In the genomic region with DNA sequence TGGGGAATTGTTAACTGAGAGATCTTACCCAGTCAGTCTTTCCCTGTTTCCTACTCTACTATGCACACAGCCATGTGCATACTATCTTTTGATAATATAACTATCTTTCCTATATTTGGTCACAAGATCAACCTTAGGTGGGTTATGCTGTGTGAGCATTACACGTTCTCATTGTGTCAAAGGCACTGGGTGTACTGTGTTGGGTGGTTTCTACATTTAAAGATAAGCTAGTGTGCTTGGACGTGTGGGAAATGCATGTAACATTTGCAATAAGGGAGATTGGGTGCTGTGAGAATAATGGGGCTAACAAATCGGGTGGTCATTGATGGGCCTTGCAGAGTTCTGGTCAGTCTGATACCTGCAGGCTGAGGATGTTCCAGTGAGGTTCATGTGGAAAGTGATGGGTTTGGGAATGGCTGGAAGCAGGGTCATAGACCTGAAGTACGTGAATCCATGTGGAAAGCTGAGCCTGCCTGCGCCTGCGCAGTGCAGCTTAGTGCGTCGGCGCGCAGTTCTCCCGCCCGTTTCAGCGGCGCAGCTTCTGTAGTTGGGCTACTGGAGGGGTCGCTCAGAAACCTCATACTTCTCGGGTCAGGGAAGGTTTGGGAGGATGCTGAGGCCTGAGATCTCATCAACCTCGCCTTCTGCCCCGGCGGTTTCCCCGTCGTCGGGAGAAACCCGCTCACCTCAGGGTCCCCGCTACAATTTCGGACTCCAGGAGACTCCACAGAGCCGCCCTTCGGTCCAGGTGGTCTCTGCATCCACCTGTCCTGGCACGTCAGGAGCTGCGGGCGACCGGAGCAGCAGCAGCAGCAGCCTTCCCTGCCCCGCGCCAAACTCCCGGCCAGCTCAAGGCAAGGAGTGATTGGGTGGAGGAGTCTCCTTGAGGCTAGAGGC, we compare ENCODE assay signal across 1 cellular context.
A peak's percentile ranks its signal among the peaks of the same experiment; 100 is the strongest.
TF ChIP-seq lines count a peak whose summit lies in the region.

A gene (plus strand): TSS at position 507 of the 897 bp plus-strand sequence. CDS start 104 bp downstream, at position 611.

TF ChIP-seq in K562, 482 proteins besides CTCF, POLR2A, EP300 and RAD21 (continued from another document and continues in another):
- TF ChIP-seq, protein P1, sequence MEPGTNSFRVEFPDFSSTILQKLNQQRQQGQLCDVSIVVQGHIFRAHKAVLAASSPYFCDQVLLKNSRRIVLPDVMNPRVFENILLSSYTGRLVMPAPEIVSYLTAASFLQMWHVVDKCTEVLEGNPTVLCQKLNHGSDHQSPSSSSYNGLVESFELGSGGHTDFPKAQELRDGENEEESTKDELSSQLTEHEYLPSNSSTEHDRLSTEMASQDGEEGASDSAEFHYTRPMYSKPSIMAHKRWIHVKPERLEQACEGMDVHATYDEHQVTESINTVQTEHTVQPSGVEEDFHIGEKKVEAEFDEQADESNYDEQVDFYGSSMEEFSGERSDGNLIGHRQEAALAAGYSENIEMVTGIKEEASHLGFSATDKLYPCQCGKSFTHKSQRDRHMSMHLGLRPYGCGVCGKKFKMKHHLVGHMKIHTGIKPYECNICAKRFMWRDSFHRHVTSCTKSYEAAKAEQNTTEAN (CRISPR knock-in tag; IDR thresholded peaks at IDR 0.05): no peak
- no peak for TF ChIP-seq YY1 (IDR thresholded peaks at IDR 0.05; ENCODE audit: borderline replicate concordance in 1 of 3, control insufficient read depth in 1 of 3, extremely low read depth in 1 of 3, insufficient read depth in 3 of 3, insufficient read length in 1 of 3, insufficient replicate concordance in 2 of 3, low read depth in 1 of 3, low read length in 2 of 3)
- TF ChIP-seq, protein P2, sequence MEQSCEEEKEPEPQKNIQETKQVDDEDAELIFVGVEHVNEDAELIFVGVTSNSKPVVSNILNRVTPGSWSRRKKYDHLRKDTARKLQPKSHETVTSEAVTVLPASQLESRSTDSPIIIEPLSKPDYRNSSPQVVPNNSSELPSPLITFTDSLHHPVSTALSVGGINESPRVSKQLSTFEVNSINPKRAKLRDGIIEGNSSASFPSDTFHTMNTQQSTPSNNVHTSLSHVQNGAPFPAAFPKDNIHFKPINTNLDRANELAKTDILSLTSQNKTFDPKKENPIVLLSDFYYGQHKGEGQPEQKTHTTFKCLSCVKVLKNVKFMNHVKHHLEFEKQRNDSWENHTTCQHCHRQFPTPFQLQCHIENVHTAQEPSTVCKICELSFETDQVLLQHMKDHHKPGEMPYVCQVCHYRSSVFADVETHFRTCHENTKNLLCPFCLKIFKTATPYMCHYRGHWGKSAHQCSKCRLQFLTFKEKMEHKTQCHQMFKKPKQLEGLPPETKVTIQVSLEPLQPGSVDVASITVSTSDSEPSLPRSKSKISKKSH (CRISPR knock-in tag; IDR thresholded peaks at IDR 0.05): peak; percentile 52; the same call in 1 of the 2 replicates
- TF ChIP-seq CXXC5 (CRISPR knock-in tag; IDR thresholded peaks at IDR 0.05): peak; percentile 69
- no peak for TF ChIP-seq ZNF57 (CRISPR knock-in tag; IDR thresholded peaks at IDR 0.05)
- TF ChIP-seq NCOA4 (IDR thresholded peaks at IDR 0.05; ENCODE audit: partially characterized antibody): no peak
- TF ChIP-seq MYBL2 (IDR thresholded peaks at IDR 0.05; ENCODE audit: low read depth): no peak
- TF ChIP-seq MYBL2 (CRISPR knock-in tag; IDR thresholded peaks at IDR 0.05; ENCODE audit: borderline replicate concordance): no peak
- no peak for TF ChIP-seq LEF1 (IDR thresholded peaks at IDR 0.05)
- TF ChIP-seq ZSCAN32 (CRISPR knock-in tag; IDR thresholded peaks at IDR 0.05): 0 out of 2 replicates have a peak, but pooled peaks have one; percentile 51
- peak; percentile 66; the same call in 1 of the 2 replicates for TF ChIP-seq ZNF444 (CRISPR knock-in tag; IDR thresholded peaks at IDR 0.05)
- no peak for TF ChIP-seq GATA2 (CRISPR knock-in tag; IDR thresholded peaks at IDR 0.05)
- TF ChIP-seq ZNF707 (CRISPR knock-in tag; conservative IDR thresholded peaks at IDR 0.05): no peak
- TF ChIP-seq ZNF778 (CRISPR knock-in tag; IDR thresholded peaks at IDR 0.05): no peak
- TF ChIP-seq, protein P3, sequence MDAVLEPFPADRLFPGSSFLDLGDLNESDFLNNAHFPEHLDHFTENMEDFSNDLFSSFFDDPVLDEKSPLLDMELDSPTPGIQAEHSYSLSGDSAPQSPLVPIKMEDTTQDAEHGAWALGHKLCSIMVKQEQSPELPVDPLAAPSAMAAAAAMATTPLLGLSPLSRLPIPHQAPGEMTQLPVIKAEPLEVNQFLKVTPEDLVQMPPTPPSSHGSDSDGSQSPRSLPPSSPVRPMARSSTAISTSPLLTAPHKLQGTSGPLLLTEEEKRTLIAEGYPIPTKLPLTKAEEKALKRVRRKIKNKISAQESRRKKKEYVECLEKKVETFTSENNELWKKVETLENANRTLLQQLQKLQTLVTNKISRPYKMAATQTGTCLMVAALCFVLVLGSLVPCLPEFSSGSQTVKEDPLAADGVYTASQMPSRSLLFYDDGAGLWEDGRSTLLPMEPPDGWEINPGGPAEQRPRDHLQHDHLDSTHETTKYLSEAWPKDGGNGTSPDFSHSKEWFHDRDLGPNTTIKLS (IDR thresholded peaks at IDR 0.05; ENCODE audit: borderline replicate concordance, low read depth): no peak
- TF ChIP-seq RNF2 (IDR thresholded peaks at IDR 0.05): 0 out of 2 replicates have a peak, but pooled peaks have one; percentile 25
- no peak for TF ChIP-seq ARID1B (IDR thresholded peaks at IDR 0.05)
- TF ChIP-seq, protein P4, sequence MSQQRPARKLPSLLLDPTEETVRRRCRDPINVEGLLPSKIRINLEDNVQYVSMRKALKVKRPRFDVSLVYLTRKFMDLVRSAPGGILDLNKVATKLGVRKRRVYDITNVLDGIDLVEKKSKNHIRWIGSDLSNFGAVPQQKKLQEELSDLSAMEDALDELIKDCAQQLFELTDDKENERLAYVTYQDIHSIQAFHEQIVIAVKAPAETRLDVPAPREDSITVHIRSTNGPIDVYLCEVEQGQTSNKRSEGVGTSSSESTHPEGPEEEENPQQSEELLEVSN (IDR thresholded peaks at IDR 0.05; ENCODE audit: borderline replicate concordance in 1 of 2, extremely low read depth in 1 of 2, insufficient read depth in 1 of 2, insufficient read length in 1 of 2, low read depth in 1 of 2, low read length in 1 of 2, poor library complexity in 1 of 2, severe bottlenecking in 1 of 2): peak; percentile 84 to 92
- no peak; the same call in none of the 2 replicates for TF ChIP-seq MAFF (IDR thresholded peaks at IDR 0.05; ENCODE audit: low read length)
- no peak for TF ChIP-seq ZNF311 (CRISPR knock-in tag; IDR thresholded peaks at IDR 0.05)
- peak; percentile 83 for TF ChIP-seq RFX7 (CRISPR knock-in tag; IDR thresholded peaks at IDR 0.05)
- TF ChIP-seq BRD4 (IDR thresholded peaks at IDR 0.05): no peak
- TF ChIP-seq FOXK1 (CRISPR knock-in tag; IDR thresholded peaks at IDR 0.05; ENCODE audit: borderline replicate concordance): no peak
- TF ChIP-seq ZBTB8A (IDR thresholded peaks at IDR 0.05; ENCODE audit: partially characterized antibody): no peak
- no peak for TF ChIP-seq BHLHE40 (IDR thresholded peaks at IDR 0.05; ENCODE audit: low read length)
- TF ChIP-seq RBM39 (optimal IDR thresholded peaks at IDR 0.05; ENCODE audit: low read depth, low read length): no peak
- TF ChIP-seq RBM25 (IDR thresholded peaks at IDR 0.05; ENCODE audit: low read depth, low read length, severe bottlenecking): no peak
- TF ChIP-seq, protein P5, sequence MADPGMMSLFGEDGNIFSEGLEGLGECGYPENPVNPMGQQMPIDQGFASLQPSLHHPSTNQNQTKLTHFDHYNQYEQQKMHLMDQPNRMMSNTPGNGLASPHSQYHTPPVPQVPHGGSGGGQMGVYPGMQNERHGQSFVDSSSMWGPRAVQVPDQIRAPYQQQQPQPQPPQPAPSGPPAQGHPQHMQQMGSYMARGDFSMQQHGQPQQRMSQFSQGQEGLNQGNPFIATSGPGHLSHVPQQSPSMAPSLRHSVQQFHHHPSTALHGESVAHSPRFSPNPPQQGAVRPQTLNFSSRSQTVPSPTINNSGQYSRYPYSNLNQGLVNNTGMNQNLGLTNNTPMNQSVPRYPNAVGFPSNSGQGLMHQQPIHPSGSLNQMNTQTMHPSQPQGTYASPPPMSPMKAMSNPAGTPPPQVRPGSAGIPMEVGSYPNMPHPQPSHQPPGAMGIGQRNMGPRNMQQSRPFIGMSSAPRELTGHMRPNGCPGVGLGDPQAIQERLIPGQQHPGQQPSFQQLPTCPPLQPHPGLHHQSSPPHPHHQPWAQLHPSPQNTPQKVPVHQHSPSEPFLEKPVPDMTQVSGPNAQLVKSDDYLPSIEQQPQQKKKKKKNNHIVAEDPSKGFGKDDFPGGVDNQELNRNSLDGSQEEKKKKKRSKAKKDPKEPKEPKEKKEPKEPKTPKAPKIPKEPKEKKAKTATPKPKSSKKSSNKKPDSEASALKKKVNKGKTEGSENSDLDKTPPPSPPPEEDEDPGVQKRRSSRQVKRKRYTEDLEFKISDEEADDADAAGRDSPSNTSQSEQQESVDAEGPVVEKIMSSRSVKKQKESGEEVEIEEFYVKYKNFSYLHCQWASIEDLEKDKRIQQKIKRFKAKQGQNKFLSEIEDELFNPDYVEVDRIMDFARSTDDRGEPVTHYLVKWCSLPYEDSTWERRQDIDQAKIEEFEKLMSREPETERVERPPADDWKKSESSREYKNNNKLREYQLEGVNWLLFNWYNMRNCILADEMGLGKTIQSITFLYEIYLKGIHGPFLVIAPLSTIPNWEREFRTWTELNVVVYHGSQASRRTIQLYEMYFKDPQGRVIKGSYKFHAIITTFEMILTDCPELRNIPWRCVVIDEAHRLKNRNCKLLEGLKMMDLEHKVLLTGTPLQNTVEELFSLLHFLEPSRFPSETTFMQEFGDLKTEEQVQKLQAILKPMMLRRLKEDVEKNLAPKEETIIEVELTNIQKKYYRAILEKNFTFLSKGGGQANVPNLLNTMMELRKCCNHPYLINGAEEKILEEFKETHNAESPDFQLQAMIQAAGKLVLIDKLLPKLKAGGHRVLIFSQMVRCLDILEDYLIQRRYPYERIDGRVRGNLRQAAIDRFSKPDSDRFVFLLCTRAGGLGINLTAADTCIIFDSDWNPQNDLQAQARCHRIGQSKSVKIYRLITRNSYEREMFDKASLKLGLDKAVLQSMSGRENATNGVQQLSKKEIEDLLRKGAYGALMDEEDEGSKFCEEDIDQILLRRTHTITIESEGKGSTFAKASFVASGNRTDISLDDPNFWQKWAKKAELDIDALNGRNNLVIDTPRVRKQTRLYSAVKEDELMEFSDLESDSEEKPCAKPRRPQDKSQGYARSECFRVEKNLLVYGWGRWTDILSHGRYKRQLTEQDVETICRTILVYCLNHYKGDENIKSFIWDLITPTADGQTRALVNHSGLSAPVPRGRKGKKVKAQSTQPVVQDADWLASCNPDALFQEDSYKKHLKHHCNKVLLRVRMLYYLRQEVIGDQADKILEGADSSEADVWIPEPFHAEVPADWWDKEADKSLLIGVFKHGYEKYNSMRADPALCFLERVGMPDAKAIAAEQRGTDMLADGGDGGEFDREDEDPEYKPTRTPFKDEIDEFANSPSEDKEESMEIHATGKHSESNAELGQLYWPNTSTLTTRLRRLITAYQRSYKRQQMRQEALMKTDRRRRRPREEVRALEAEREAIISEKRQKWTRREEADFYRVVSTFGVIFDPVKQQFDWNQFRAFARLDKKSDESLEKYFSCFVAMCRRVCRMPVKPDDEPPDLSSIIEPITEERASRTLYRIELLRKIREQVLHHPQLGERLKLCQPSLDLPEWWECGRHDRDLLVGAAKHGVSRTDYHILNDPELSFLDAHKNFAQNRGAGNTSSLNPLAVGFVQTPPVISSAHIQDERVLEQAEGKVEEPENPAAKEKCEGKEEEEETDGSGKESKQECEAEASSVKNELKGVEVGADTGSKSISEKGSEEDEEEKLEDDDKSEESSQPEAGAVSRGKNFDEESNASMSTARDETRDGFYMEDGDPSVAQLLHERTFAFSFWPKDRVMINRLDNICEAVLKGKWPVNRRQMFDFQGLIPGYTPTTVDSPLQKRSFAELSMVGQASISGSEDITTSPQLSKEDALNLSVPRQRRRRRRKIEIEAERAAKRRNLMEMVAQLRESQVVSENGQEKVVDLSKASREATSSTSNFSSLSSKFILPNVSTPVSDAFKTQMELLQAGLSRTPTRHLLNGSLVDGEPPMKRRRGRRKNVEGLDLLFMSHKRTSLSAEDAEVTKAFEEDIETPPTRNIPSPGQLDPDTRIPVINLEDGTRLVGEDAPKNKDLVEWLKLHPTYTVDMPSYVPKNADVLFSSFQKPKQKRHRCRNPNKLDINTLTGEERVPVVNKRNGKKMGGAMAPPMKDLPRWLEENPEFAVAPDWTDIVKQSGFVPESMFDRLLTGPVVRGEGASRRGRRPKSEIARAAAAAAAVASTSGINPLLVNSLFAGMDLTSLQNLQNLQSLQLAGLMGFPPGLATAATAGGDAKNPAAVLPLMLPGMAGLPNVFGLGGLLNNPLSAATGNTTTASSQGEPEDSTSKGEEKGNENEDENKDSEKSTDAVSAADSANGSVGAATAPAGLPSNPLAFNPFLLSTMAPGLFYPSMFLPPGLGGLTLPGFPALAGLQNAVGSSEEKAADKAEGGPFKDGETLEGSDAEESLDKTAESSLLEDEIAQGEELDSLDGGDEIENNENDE (IDR thresholded peaks at IDR 0.05; ENCODE audit: low read depth, low read length): no peak
- TF ChIP-seq CBFB (CRISPR knock-in tag; IDR thresholded peaks at IDR 0.05): no peak
- TF ChIP-seq ZNF764 (CRISPR knock-in tag; IDR thresholded peaks at IDR 0.05; ENCODE audit: low read depth): no peak
- no peak for TF ChIP-seq DNMT1 (IDR thresholded peaks at IDR 0.05)
- TF ChIP-seq, protein P6, sequence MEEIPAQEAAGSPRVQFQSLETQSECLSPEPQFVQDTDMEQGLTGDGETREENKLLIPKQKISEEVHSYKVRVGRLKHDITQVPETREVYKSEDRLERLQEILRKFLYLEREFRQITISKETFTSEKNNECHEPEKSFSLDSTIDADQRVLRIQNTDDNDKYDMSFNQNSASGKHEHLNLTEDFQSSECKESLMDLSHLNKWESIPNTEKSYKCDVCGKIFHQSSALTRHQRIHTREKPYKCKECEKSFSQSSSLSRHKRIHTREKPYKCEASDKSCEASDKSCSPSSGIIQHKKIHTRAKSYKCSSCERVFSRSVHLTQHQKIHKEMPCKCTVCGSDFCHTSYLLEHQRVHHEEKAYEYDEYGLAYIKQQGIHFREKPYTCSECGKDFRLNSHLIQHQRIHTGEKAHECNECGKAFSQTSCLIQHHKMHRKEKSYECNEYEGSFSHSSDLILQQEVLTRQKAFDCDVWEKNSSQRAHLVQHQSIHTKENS (CRISPR knock-in tag; IDR thresholded peaks at IDR 0.05): no peak; the same call in 1 of the 2 replicates
- TF ChIP-seq TCF7 (IDR thresholded peaks at IDR 0.05; ENCODE audit: borderline replicate concordance): no peak; the same call in 1 of the 2 replicates
- TF ChIP-seq, protein P7, sequence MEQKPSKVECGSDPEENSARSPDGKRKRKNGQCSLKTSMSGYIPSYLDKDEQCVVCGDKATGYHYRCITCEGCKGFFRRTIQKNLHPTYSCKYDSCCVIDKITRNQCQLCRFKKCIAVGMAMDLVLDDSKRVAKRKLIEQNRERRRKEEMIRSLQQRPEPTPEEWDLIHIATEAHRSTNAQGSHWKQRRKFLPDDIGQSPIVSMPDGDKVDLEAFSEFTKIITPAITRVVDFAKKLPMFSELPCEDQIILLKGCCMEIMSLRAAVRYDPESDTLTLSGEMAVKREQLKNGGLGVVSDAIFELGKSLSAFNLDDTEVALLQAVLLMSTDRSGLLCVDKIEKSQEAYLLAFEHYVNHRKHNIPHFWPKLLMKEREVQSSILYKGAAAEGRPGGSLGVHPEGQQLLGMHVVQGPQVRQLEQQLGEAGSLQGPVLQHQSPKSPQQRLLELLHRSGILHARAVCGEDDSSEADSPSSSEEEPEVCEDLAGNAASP (IDR thresholded peaks at IDR 0.05): no peak
- TF ChIP-seq KAT7 (CRISPR knock-in tag; IDR thresholded peaks at IDR 0.05; ENCODE audit: borderline replicate concordance): no peak
- no peak for TF ChIP-seq ZNF263 (CRISPR knock-in tag; IDR thresholded peaks at IDR 0.05; ENCODE audit: borderline replicate concordance)
- peak; percentile 18 for TF ChIP-seq CCNT2 (IDR thresholded peaks at IDR 0.05; ENCODE audit: borderline replicate concordance, extremely low read depth, insufficient read length, low read depth, low read length)
- no peak for TF ChIP-seq ZNF274 (IDR thresholded peaks at IDR 0.05; ENCODE audit: borderline replicate concordance, low read depth, low read length)
- TF ChIP-seq E2F3 (CRISPR knock-in tag; IDR thresholded peaks at IDR 0.05): peak; percentile 67; the same call in 1 of the 2 replicates
